1 cellular context compared by ENCODE assay signal in the genomic region with DNA sequence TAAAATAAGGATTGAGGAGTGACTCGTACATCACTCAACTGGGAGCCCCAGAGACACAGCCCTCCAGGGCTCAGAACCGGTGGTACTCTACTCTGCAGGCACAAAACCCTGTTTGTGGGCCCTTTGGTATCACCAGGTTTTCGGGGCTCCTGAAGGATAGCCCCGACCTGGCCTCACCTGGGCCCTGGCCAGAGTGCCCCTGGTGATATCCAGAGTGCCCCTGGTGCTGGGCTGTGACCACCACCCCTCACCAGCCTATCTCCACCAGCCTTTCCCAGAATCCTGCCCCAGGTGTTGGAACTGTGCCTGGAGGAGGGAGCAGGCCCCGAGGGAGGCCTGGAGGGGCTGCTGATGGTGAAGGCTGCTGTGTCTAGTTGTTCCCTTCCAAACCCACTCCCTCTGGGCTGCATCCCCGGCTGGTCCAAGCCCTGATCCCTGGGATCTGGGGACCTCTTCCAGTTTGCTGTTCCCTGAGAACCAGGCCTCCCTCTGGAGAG.
TF ChIP-seq lines count a peak whose summit lies in the region.

No MANE protein-coding gene starts in this region.

TF ChIP-seq in H1, 55 proteins besides CTCF, POLR2A, EP300 and RAD21:
- TF ChIP-seq JUN (IDR thresholded peaks at IDR 0.05; ENCODE audit: low read depth, low read length): no peak
- TF ChIP-seq RXRA (IDR thresholded peaks at IDR 0.05; ENCODE audit: insufficient read depth, low read depth, low read length): no peak
- TF ChIP-seq RNF2 (IDR thresholded peaks at IDR 0.05; ENCODE audit: borderline replicate concordance, low read depth, low read length, missing control alignments, poor library complexity, severe bottlenecking): no peak
- TF ChIP-seq, protein P1, sequence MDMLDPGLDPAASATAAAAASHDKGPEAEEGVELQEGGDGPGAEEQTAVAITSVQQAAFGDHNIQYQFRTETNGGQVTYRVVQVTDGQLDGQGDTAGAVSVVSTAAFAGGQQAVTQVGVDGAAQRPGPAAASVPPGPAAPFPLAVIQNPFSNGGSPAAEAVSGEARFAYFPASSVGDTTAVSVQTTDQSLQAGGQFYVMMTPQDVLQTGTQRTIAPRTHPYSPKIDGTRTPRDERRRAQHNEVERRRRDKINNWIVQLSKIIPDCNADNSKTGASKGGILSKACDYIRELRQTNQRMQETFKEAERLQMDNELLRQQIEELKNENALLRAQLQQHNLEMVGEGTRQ (IDR thresholded peaks at IDR 0.05; ENCODE audit: low read length): no peak
- TF ChIP-seq KDM5A (IDR thresholded peaks at IDR 0.05; ENCODE audit: low read length): no peak
